9 cellular contexts compared by ENCODE assay signal in the genomic region with DNA sequence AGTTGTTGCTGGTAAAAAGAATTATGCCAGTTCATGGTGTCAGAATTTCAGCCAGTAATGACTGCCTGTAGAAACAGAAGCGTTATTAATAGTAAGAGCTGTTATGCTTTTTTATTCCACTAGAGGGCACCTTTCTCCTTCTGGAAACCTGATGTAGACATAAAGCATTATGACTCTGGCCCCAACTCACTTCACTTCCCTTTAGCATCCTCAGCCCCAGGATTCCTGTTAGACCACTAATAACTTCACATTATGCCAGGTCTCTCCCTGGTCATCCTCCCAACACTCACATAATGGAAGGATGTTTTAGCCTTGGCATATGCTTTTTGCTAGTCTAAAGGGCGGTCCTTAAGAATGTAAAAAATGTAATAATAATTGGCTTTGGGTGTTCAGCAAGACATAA. TPM values are rescaled to one million over a fixed set of nuclear protein-coding genes. Genes with fewer than 3 reads are reported as not detected.
DNase-seq lines count a peak whose midpoint lies in the region; ATAC-seq and TF ChIP-seq lines count a peak whose summit lies in the region.
"Had no signal": no experiment of that assay in that cellular context is flagged by ENCODE, and none has a peak within 500 bp of the region (broad histone marks: within the 10 kb centered on the region; RNA-seq: fewer than 3 reads in every experiment).

No MANE protein-coding gene starts in this region.

- no peaks in the 10 kb centered on the region for H3K36me3 Mint-ChIP-seq in T-helper 17 cell (ENCODE audit: low read depth)

- TF ChIP-seq CTCF in foreskin fibroblast (IDR thresholded peaks at IDR 0.05; ENCODE audit: low read depth, low read length), result peak; percentile 54
- TF ChIP-seq CTCF in prostate gland (IDR thresholded peaks at IDR 0.05), result peak; percentile 45 to 68 (median 61)

- WGBS in prostate gland, result 56% methylated on average over 2 of the region's 2 CpGs

- no peaks in the 10 kb centered on the region for H3K9me3 ChIP-seq in T-helper 17 cell (ENCODE audit: control insufficient read depth, low read length, poor library complexity, severe bottlenecking)
- H3K9me3 ChIP-seq in prostate gland, result no peaks in the 10 kb centered on the region

- H3K27ac Mint-ChIP-seq in T-helper 17 cell, result no peak overlapping the region

- TF ChIP-seq POLR2A in GM18505 (IDR thresholded peaks at IDR 0.05; ENCODE audit: borderline replicate concordance, extremely low read depth, insufficient read depth, insufficient read length), result no peak
- no peak for TF ChIP-seq POLR2A in prostate gland (IDR thresholded peaks at IDR 0.05)

- H3K27me3 Mint-ChIP-seq in T-helper 17 cell, result peaks cover 9% of the 10 kb centered on the region

- H3K4me3 ChIP-seq in foreskin fibroblast (ENCODE audit: low read depth in 1 of 2, low read length in 2 of 2) (no peak overlapping the region), prostate gland (no peak overlapping the region)
- H3K4me3 ChIP-seq: SJCRH30 had no signal

- intact Hi-C loops in prostate gland (cut with DNase I), result loop anchor here (10.0 kb wide), 2 partner anchors 282 to 592 kb away; no protein-coding TSS in a partner anchor

- H3K27me3 ChIP-seq in prostate gland (replicated peaks; ENCODE audit: insufficient read depth), result no peaks in the 10 kb centered on the region
- H3K27me3 ChIP-seq: SJCRH30 had no signal

- DNase-seq in Ammon's horn (ENCODE audit: low spot score) (peak; percentile 61), NCI-H1694 (lab: John Stamatoyannopoulos, UW) (peak; percentile 82), T-helper 17 cell (no peak), foreskin fibroblast (peak; percentile 20 to 75), prostate gland (ENCODE audit: low spot score) (no peak), cortex of kidney (lab: John Stamatoyannopoulos, UW) (no peak)

- H3K4me1 ChIP-seq in prostate gland (replicated peaks), result no peaks in the 10 kb centered on the region

- no peak overlapping the region for H3K27ac ChIP-seq in prostate gland
- H3K27ac ChIP-seq: SJCRH30 had no signal

- H3K36me3 ChIP-seq in prostate gland, result no peaks in the 10 kb centered on the region
- H3K36me3 ChIP-seq: SJCRH30 had no signal

- peaks cover 16% of the 10 kb centered on the region for H3K4me1 Mint-ChIP-seq in T-helper 17 cell

- H3K4me3 Mint-ChIP-seq in T-helper 17 cell, result no peak overlapping the region

- ATAC-seq in GM18505 (IDR thresholded peaks at IDR 0.05; ENCODE audit: unreplicated experiment) (peak; percentile 48), HG02884 (IDR thresholded peaks at IDR 0.05; ENCODE audit: unreplicated experiment) (peak; percentile 54), T-helper 17 cell (peak; percentile 75)

RNA-seq across cellular contexts. Expression of a gene that starts 34.9 kb away (rescaled TPM):
- total RNA-seq in T-helper 17 cell (1 to 10 TPM in 1 of 2 donors, under 1 TPM in 1; 0.92 to 1.5 TPM), prostate gland (1 to 10 TPM; 1.3 to 5.6 TPM)

RNA-seq across cellular contexts. Expression of a gene that starts 35.0 kb away (rescaled TPM):
- total RNA-seq in T-helper 17 cell, result not detected
- total RNA-seq in prostate gland, result not detected
- total RNA-seq: SJCRH30 had no signal

Comparison
In these comparisons a context has a peak if more than half of its experiments do, and no peak if none do; other contexts are left out.
1. DNase-seq: peak in Ammon's horn (single experiment), NCI-H1694 (single experiment) and foreskin fibroblast (2 of 2); none in T-helper 17 cell (0 of 3), prostate gland (single experiment) and cortex of kidney (single experiment).
2. Peak in every context shown above with its lines, with median percentiles within 50 percentile points of each other: ATAC-seq.